In the genomic region with DNA sequence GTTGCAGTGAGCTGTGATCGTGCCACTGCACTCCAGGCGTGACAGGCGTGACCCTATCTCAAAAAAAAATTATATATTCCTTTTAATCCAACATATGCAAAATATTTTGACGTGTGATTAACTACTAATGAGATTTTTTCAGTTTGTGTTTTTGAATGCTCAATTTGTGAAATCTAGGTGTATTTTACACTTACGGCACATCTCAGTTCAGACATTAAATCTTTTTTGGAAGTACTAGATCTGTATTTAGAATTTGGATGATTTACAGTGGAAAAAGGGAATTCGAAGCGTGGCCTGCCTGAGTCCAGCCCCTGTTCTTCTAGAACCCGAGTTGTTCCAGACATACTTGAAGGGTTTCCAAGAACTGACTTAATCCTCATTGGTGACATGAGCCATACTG, we compare ENCODE assay signal across 1 cellular context.
TF ChIP-seq lines count a peak whose summit lies in the region.

No MANE protein-coding gene starts in this region.

TF ChIP-seq in GM23338, 12 proteins besides CTCF, POLR2A, EP300 and RAD21 (continued from another document):
- no peak for TF ChIP-seq ZNF114 (CRISPR knock-in tag; IDR thresholded peaks at IDR 0.05)
